In genomic region chr15:39232512-39232911, GRCh38 we compare ENCODE assay signal across 16 cellular contexts.
DNase-seq lines count a peak whose midpoint lies in the region; ATAC-seq, FAIRE-seq and TF ChIP-seq lines count a peak whose summit lies in the region.
"Had no signal": no experiment of that assay in that cellular context is flagged by ENCODE, and none has a peak within 500 bp of the region (broad histone marks: within the 10 kb centered on the region; RNA-seq: fewer than 3 reads in every experiment).

No MANE protein-coding gene starts in this region.

- TF ChIP-seq CTCF in cardiac fibroblast (IDR thresholded peaks at IDR 0.05; ENCODE audit: low read depth, low read length): no peak
- no peak for TF ChIP-seq CTCF in keratinocyte (optimal IDR thresholded peaks at IDR 0.05 in 1 of 3, IDR thresholded peaks at IDR 0.05 in 1 of 3, conservative IDR thresholded peaks at IDR 0.05 in 1 of 3; ENCODE audit: extremely low read depth in 1 of 3, insufficient read depth in 2 of 3, low read length in 3 of 3)

- no peak for ATAC-seq in HG03439 (IDR thresholded peaks at IDR 0.05; ENCODE audit: unreplicated experiment)

- no peaks in the 10 kb centered on the region for H4K20me1 ChIP-seq in keratinocyte (ENCODE audit: control insufficient read depth, extremely low read depth, insufficient read depth, low read length)

- no peak overlapping the region for H3K4me3 ChIP-seq in cardiac fibroblast (replicated peaks in 1 of 2; ENCODE audit: low read depth in 2 of 2, low read length in 2 of 2)
- no peak overlapping the region for H3K4me3 ChIP-seq in keratinocyte (ENCODE audit: control insufficient read depth in 2 of 3, extremely low read depth in 1 of 3, insufficient read depth in 2 of 3, low read depth in 1 of 3, low read length in 3 of 3)
- H3K4me3 ChIP-seq in CD8-positive, alpha-beta memory T cell (ENCODE audit: low read length): no peak overlapping the region
- H3K4me3 ChIP-seq: dorsolateral prefrontal cortex had no signal

- peak overlapping the region; percentile 68 for H3K27ac ChIP-seq in keratinocyte (ENCODE audit: control insufficient read depth, insufficient read depth, low read length)
- H3K27ac ChIP-seq in CD8-positive, alpha-beta memory T cell (ENCODE audit: low read depth, low read length): no peak overlapping the region
- H3K27ac ChIP-seq: dorsolateral prefrontal cortex had no signal

- H3K27ac Mint-ChIP-seq in CD8-positive, alpha-beta memory T cell: no peak overlapping the region
- H3K27ac Mint-ChIP-seq: activated CD4-positive, alpha-beta T cell treated with anti-CD3 and anti-CD28 coated beads, Interleukin-2, amount 10 ng/mL, durations not matched to agents 24 days and 14 days; IgD-negative memory B cell; type B pancreatic cell had no signal

- H3K36me3 Mint-ChIP-seq in CD8-positive, alpha-beta memory T cell: no peaks in the 10 kb centered on the region
- H3K36me3 Mint-ChIP-seq: IgD-negative memory B cell, type B pancreatic cell had no signal

- no peaks in the 10 kb centered on the region for H3K27me3 ChIP-seq in keratinocyte (ENCODE audit: control insufficient read depth, extremely low read depth, insufficient read depth, low read length)
- H3K27me3 ChIP-seq in CD8-positive, alpha-beta memory T cell (ENCODE audit: insufficient read depth, low read length, poor library complexity, severe bottlenecking): no peaks in the 10 kb centered on the region
- H3K27me3 ChIP-seq: BE2C, dorsolateral prefrontal cortex had no signal

- no peaks in the 10 kb centered on the region for H3K9me3 ChIP-seq in keratinocyte (ENCODE audit: control insufficient read depth, low read depth, low read length)
- no peaks in the 10 kb centered on the region for H3K9me3 ChIP-seq in CD8-positive, alpha-beta memory T cell (ENCODE audit: low read length)
- H3K9me3 ChIP-seq: BE2C had no signal

- CTCF ChIA-PET in CD8-positive, alpha-beta memory T cell (lab: Charles Lee): no interaction called here

- peak overlapping the region; percentile 9 for H3K4me2 ChIP-seq in keratinocyte (ENCODE audit: control insufficient read depth, extremely low read depth, insufficient read depth, low read depth, low read length)

- H3K27me3 Mint-ChIP-seq in CD8-positive, alpha-beta memory T cell: peaks cover 9 to 19% of the 10 kb centered on the region in 2 donors
- H3K27me3 Mint-ChIP-seq: IgD-negative memory B cell, type B pancreatic cell had no signal

- no peaks in the 10 kb centered on the region for H3K9me1 ChIP-seq in keratinocyte (ENCODE audit: control insufficient read depth, extremely low read depth, insufficient read depth, low read length)

- no peaks in the 10 kb centered on the region for H3K36me3 ChIP-seq in keratinocyte (ENCODE audit: control insufficient read depth in 2 of 2, extremely low read depth in 1 of 2, insufficient read depth in 2 of 2, low read length in 2 of 2)
- no peaks in the 10 kb centered on the region for H3K36me3 ChIP-seq in CD8-positive, alpha-beta memory T cell (ENCODE audit: insufficient read depth, low read length)
- H3K36me3 ChIP-seq: BE2C had no signal

- no peaks in the 10 kb centered on the region for H3K9me3 Mint-ChIP-seq in CD8-positive, alpha-beta memory T cell
- H3K9me3 Mint-ChIP-seq: type B pancreatic cell had no signal

- no peak overlapping the region for H2AFZ ChIP-seq in keratinocyte (ENCODE audit: control insufficient read depth, low read length)

- no peak overlapping the region for H3K4me3 Mint-ChIP-seq in CD8-positive, alpha-beta memory T cell
- H3K4me3 Mint-ChIP-seq: activated CD4-positive, alpha-beta T cell treated with anti-CD3 and anti-CD28 coated beads, Interleukin-2, amount 10 ng/mL, durations not matched to agents 24 days and 14 days; IgD-negative memory B cell; type B pancreatic cell had no signal

- DNase-seq in ACHN (peak; percentile 19), HTR-8/SVneo (ENCODE audit: insufficient read length, low spot score) (peak; percentile 53), cardiac fibroblast (ENCODE audit: low read depth in 2 of 2) (peak; percentile 47 to 90), keratinocyte (ENCODE audit: low read depth, low spot score) (peak; percentile 81), NCI-H2107 treated with DMSO at 0.1 percent for 48 hours (lab: John Stamatoyannopoulos, UW; ENCODE audit: unreplicated experiment) (no peak), mucosa of gallbladder (ENCODE audit: low spot score) (no peak)
- no peak for DNase-seq in CD8-positive, alpha-beta memory T cell
- DNase-seq: activated CD4-positive, alpha-beta T cell treated with anti-CD3 and anti-CD28 coated beads, Interleukin-2, amount 10 ng/mL, durations not matched to agents 24 days and 14 days; activated naive CD4-positive, alpha-beta T cell; BE2C; dorsolateral prefrontal cortex; NCI-H1694; right cardiac atrium had no signal

- in situ Hi-C loops in ACHN (cut with HindIII; ENCODE audit: low pct_ligation_motif_present, low pct_unique_long_range_greater_than_20kb, low sequenced_read_pairs): no loop called here

- peaks cover 40% of the 10 kb centered on the region for H3K4me1 ChIP-seq in keratinocyte (ENCODE audit: control insufficient read depth, extremely low read depth, insufficient read depth, low read length)
- H3K4me1 ChIP-seq in CD8-positive, alpha-beta memory T cell (ENCODE audit: insufficient read depth, low read length): no peaks in the 10 kb centered on the region

- no peaks in the 10 kb centered on the region for H3K79me2 ChIP-seq in keratinocyte (ENCODE audit: control insufficient read depth, insufficient read depth, low read length)

- POLR2A ChIA-PET in CD8-positive, alpha-beta memory T cell (lab: Charles Lee): no interaction called here

- dilution Hi-C loops in keratinocyte (cut with MboI; ENCODE audit: extremely low pct_ligation_motif_present, low sequenced_read_pairs): no loop called here

- peak overlapping the region; percentile 35 for H3K9ac ChIP-seq in keratinocyte (ENCODE audit: control insufficient read depth, extremely low read depth, insufficient read depth, low read length)

- H3K4me1 Mint-ChIP-seq in CD8-positive, alpha-beta memory T cell: no peaks in the 10 kb centered on the region
- H3K4me1 Mint-ChIP-seq: IgD-negative memory B cell had no signal

- FAIRE-seq in HTR-8/SVneo (lab: Jason Lieb, UNC) (peak; percentile 33), keratinocyte (lab: Jason Lieb, UNC) (peak; percentile 97)

Comparison
In these comparisons a context has a peak if more than half of its experiments do, and no peak if none do; other contexts are left out.
1. DNase-seq: peak in ACHN (single experiment), HTR-8/SVneo (single experiment), cardiac fibroblast (2 of 2) and keratinocyte (single experiment); none in NCI-H2107 treated with DMSO at 0.1 percent for 48 hours (single experiment), CD8-positive, alpha-beta memory T cell (0 of 5) and mucosa of gallbladder (single experiment).